ENCODE assay signal across 38 cellular contexts in the genomic region with DNA sequence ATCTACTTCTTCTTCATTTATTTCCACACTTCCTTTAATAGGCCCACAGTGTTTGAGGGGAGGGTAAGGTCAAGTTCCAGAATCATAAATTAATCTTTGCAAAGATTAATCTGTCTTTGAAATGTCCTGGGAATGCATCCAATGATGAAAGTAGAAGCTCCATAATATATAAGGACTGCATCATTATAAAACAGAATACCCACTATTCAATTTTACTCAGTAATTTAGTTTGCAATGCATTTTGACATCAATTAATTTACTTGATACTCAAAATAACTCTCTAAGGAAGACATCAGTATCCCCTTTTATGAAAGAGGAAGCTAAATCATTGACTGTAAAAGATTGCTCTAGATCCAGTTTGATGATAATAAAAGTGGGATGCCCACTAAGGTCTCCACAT.
"Had no signal": no experiment of that assay in that cellular context is flagged by ENCODE, and none has a peak within 500 bp of the region (broad histone marks: within the 10 kb centered on the region; RNA-seq: fewer than 3 reads in every experiment).

No MANE protein-coding gene starts in this region.

- H3K27me3 ChIP-seq: adrenal gland, ascending aorta, body of pancreas, brain microvascular endothelial cell, breast epithelium, cardiac muscle cell had no signal

- H3K9me3 Mint-ChIP-seq: activated naive CD4-positive, alpha-beta T cell treated with anti-CD3 and anti-CD28 coated beads for 36 hours; activated naive CD4-positive, alpha-beta T cell treated with anti-CD3 and anti-CD28 coated beads, Interleukin-2, amount 50 U/mL, for 24 hours; activated naive CD8-positive, alpha-beta T cell treated with anti-CD3 and anti-CD28 coated beads for 36 hours; activated naive CD8-positive, alpha-beta T cell treated with anti-CD3 and anti-CD28 coated beads, Interleukin-2, amount 50 U/mL, for 24 hours; activated T-cell treated with anti-CD3 and anti-CD28 coated beads, Interleukin-2, amount 50 U/mL, for 24 hours; activated T-helper 17 cell treated with anti-CD3 and anti-CD28 coated beads, Interleukin-2, amount 50 U/mL, for 72 hours; activated T-helper 2 cell treated with anti-CD3 and anti-CD28 coated beads, Interferon-gamma antibody, Interleukin-2, Interleukin-4, amounts not matched to agents 10 μg/mL and 5 μg/mL and 100 μg/mL, durations not matched to agents 14 hours and 24 hours and 36 hours; brain had no signal

- H3K36me3 Mint-ChIP-seq: activated naive CD4-positive, alpha-beta T cell treated with anti-CD3 and anti-CD28 coated beads, Interleukin-2, amount 10 ng/mL, durations not matched to agents 7 days and 5 days; activated naive CD4-positive, alpha-beta T cell treated with anti-CD3 and anti-CD28 coated beads, Interleukin-2, amount 50 U/mL, for 24 hours; activated naive CD4-positive, alpha-beta T cell treated with anti-CD3 and anti-CD28 coated beads, Interleukin-2, amount 50 U/mL, for 72 hours; activated naive CD8-positive, alpha-beta T cell; activated naive CD8-positive, alpha-beta T cell treated with anti-CD3 and anti-CD28 coated beads for 36 hours; activated naive CD8-positive, alpha-beta T cell treated with anti-CD3 and anti-CD28 coated beads, Interleukin-2, amount 10 ng/mL, durations not matched to agents 7 days and 5 days; brain had no signal

- H3K4me1 Mint-ChIP-seq: activated naive CD4-positive, alpha-beta T cell treated with anti-CD3 and anti-CD28 coated beads, Interleukin-2, amount 10 ng/mL, durations not matched to agents 7 days and 5 days; activated naive CD4-positive, alpha-beta T cell treated with anti-CD3 and anti-CD28 coated beads, Interleukin-2, amount 50 U/mL, for 24 hours; activated naive CD8-positive, alpha-beta T cell treated with anti-CD3 and anti-CD28 coated beads for 36 hours; activated naive CD8-positive, alpha-beta T cell treated with anti-CD3 and anti-CD28 coated beads, Interleukin-2, amount 10 ng/mL, durations not matched to agents 7 days and 5 days; activated naive CD8-positive, alpha-beta T cell treated with anti-CD3 and anti-CD28 coated beads, Interleukin-2, amount 50 U/mL, for 24 hours; activated T-helper 17 cell treated with anti-CD3 and anti-CD28 coated beads, Interleukin-2, amount 50 U/mL, for 72 hours; brain; central memory CD8-positive, alpha-beta T cell had no signal

- H3K4me1 ChIP-seq: adrenal gland, ascending aorta, breast epithelium had no signal

- H3K36me3 ChIP-seq: adrenal gland, ascending aorta, brain microvascular endothelial cell, breast epithelium, cardiac muscle cell had no signal

- H3K27ac ChIP-seq: adrenal gland, ascending aorta, body of pancreas, brain microvascular endothelial cell, breast epithelium, cardiac muscle cell had no signal

- H3K27ac Mint-ChIP-seq: activated naive CD4-positive, alpha-beta T cell treated with anti-CD3 and anti-CD28 coated beads for 36 hours; activated naive CD4-positive, alpha-beta T cell treated with anti-CD3 and anti-CD28 coated beads, Interleukin-2, amount 10 ng/mL, durations not matched to agents 7 days and 5 days; activated naive CD4-positive, alpha-beta T cell treated with anti-CD3 and anti-CD28 coated beads, Interleukin-2, amount 50 U/mL, for 24 hours; activated naive CD4-positive, alpha-beta T cell treated with anti-CD3 and anti-CD28 coated beads, Interleukin-2, amount 50 U/mL, for 72 hours; activated naive CD8-positive, alpha-beta T cell; activated naive CD8-positive, alpha-beta T cell treated with anti-CD3 and anti-CD28 coated beads for 36 hours; activated naive CD8-positive, alpha-beta T cell treated with anti-CD3 and anti-CD28 coated beads, Interleukin-2, amount 10 ng/mL, durations not matched to agents 7 days and 5 days; activated naive CD8-positive, alpha-beta T cell treated with anti-CD3 and anti-CD28 coated beads, Interleukin-2, amount 50 U/mL, for 24 hours; activated T-cell treated with anti-CD3 and anti-CD28 coated beads, Interleukin-2, amount 50 U/mL, for 24 hours; activated T-cell treated with anti-CD3 and anti-CD28 coated beads, Interleukin-2, amount 50 U/mL, for 72 hours; activated T-helper 1 cell treated with anti-CD3 and anti-CD28 coated beads, Interleukin-12 subunit alpha, Interleukin-12 subunit beta, Interleukin-2, Interleukin-4 antibody, amounts not matched to agents 30 ng/mL and 10 ng/mL and 1 ng/mL, durations not matched to agents 14 hours and 24 hours and 36 hours; activated T-helper 17 cell treated with anti-CD3 and anti-CD28 coated beads, Interleukin-2, amount 50 U/mL, for 72 hours; activated T-helper 2 cell treated with anti-CD3 and anti-CD28 coated beads, Interferon-gamma antibody, Interleukin-2, Interleukin-4, amounts not matched to agents 10 μg/mL and 5 μg/mL and 100 μg/mL, durations not matched to agents 14 hours and 24 hours and 36 hours; brain had no signal

- ATAC-seq: activated naive CD4-positive, alpha-beta T cell treated with anti-CD3 and anti-CD28 coated beads, Interleukin-2, amount 50 U/mL, for 72 hours; activated naive CD8-positive, alpha-beta T cell treated with anti-CD3 and anti-CD28 coated beads, Interleukin-2, amount 50 U/mL, for 24 hours; activated T-cell treated with anti-CD3 and anti-CD28 coated beads, Interleukin-2, amount 50 U/mL, for 4 hours; activated T-cell treated with anti-CD3 and anti-CD28 coated beads, Interleukin-2, amount 50 U/mL, for 72 hours; activated T-helper 17 cell treated with anti-CD3 and anti-CD28 coated beads, Interleukin-2, amount 50 U/mL, for 72 hours; body of pancreas had no signal

- H3K27me3 Mint-ChIP-seq: activated naive CD4-positive, alpha-beta T cell treated with anti-CD3 and anti-CD28 coated beads, Interleukin-2, amount 10 ng/mL, durations not matched to agents 7 days and 5 days; activated naive CD8-positive, alpha-beta T cell; activated naive CD8-positive, alpha-beta T cell treated with anti-CD3 and anti-CD28 coated beads for 36 hours; activated naive CD8-positive, alpha-beta T cell treated with anti-CD3 and anti-CD28 coated beads, Interleukin-2, amount 50 U/mL, for 24 hours; central memory CD8-positive, alpha-beta T cell had no signal

- H3K4me3 Mint-ChIP-seq: activated naive CD4-positive, alpha-beta T cell treated with anti-CD3 and anti-CD28 coated beads for 36 hours; activated naive CD4-positive, alpha-beta T cell treated with anti-CD3 and anti-CD28 coated beads, Interleukin-2, amount 10 ng/mL, durations not matched to agents 7 days and 5 days; activated naive CD4-positive, alpha-beta T cell treated with anti-CD3 and anti-CD28 coated beads, Interleukin-2, amount 50 U/mL, for 24 hours; activated naive CD8-positive, alpha-beta T cell; activated naive CD8-positive, alpha-beta T cell treated with anti-CD3 and anti-CD28 coated beads for 36 hours; activated naive CD8-positive, alpha-beta T cell treated with anti-CD3 and anti-CD28 coated beads, Interleukin-2, amount 10 ng/mL, durations not matched to agents 7 days and 5 days; activated naive CD8-positive, alpha-beta T cell treated with anti-CD3 and anti-CD28 coated beads, Interleukin-2, amount 50 U/mL, for 24 hours; activated T-cell treated with anti-CD3 and anti-CD28 coated beads, Interleukin-2, amount 50 U/mL, for 24 hours; activated T-cell treated with anti-CD3 and anti-CD28 coated beads, Interleukin-2, amount 50 U/mL, for 4 hours; activated T-cell treated with anti-CD3 and anti-CD28 coated beads, Interleukin-2, amount 50 U/mL, for 72 hours; activated T-helper 1 cell treated with anti-CD3 and anti-CD28 coated beads, Interleukin-12 subunit alpha, Interleukin-12 subunit beta, Interleukin-2, Interleukin-4 antibody, amounts not matched to agents 30 ng/mL and 10 ng/mL and 1 ng/mL, durations not matched to agents 14 hours and 24 hours and 36 hours; activated T-helper 17 cell treated with anti-CD3 and anti-CD28 coated beads, Interleukin-2, amount 50 U/mL, for 72 hours; brain; central memory CD8-positive, alpha-beta T cell had no signal

- H3K9me3 ChIP-seq: adrenal gland, ascending aorta, body of pancreas, breast epithelium had no signal

- DNase-seq: activated effector memory CD4-positive, alpha-beta T cell treated with anti-CD3 and anti-CD28 coated beads, Interleukin-2, amount 50 U/mL, for 16 hours; activated effector memory CD4-positive, alpha-beta T cell treated with Interleukin-2 at 50 U/mL for 16 hours; activated gamma-delta T cell; activated gamma-delta T cell treated with Interleukin-2 at 50 U/mL for 16 hours; activated naive CD4-positive, alpha-beta T cell treated with anti-CD3 and anti-CD28 coated beads for 36 hours; activated naive CD4-positive, alpha-beta T cell treated with anti-CD3 and anti-CD28 coated beads, Interleukin-2, amount 10 ng/mL, durations not matched to agents 7 days and 5 days; activated naive CD4-positive, alpha-beta T cell treated with anti-CD3 and anti-CD28 coated beads, Interleukin-2, amount 50 U/mL, for 16 hours; activated naive CD4-positive, alpha-beta T cell treated with Interleukin-2 at 50 U/mL for 16 hours; activated naive CD8-positive, alpha-beta T cell treated with anti-CD3 and anti-CD28 coated beads for 36 hours; activated naive CD8-positive, alpha-beta T cell treated with anti-CD3 and anti-CD28 coated beads, Interleukin-2, amount 10 ng/mL, durations not matched to agents 7 days and 5 days; activated naive CD8-positive, alpha-beta T cell treated with anti-CD3 and anti-CD28 coated beads, Interleukin-2, amount 50 U/mL, for 24 hours; activated T-cell treated with anti-CD3 and anti-CD28 coated beads for 4 hours; activated T-cell treated with anti-CD3 and anti-CD28 coated beads, Interleukin-2, amount 50 U/mL, for 1 hour; activated T-cell treated with anti-CD3 and anti-CD28 coated beads, Interleukin-2, amount 50 U/mL, for 24 hours; activated T-cell treated with anti-CD3 and anti-CD28 coated beads, Interleukin-2, amount 50 U/mL, for 4 hours; activated T-cell treated with anti-CD3 and anti-CD28 coated beads, Interleukin-2, amount 50 U/mL, for 48 hours; activated T-cell treated with anti-CD3 and anti-CD28 coated beads, Interleukin-2, amount 50 U/mL, for 72 hours; adrenal gland; amniotic stem cell; amygdala; anterior cingulate cortex; aorta; body of pancreas; brain microvascular endothelial cell; central memory CD4-positive, alpha-beta T cell; cerebellar nuclear complex had no signal

- H3K4me3 ChIP-seq: adrenal gland, ascending aorta, body of pancreas, breast epithelium, cardiac muscle cell had no signal

- FAIRE-seq: bronchial epithelial cell had no signal
